ENCODE assay signal across 9 cellular contexts in genomic region chr2:27306657-27307544, GRCh38. TPM values are rescaled to one million over a fixed set of nuclear protein-coding genes. Genes with fewer than 3 reads are reported as not detected.
A peak's percentile ranks its signal among the peaks of the same experiment; 100 is the strongest.
DNase-seq lines count a peak whose midpoint lies in the region; ATAC-seq and TF ChIP-seq lines count a peak whose summit lies in the region.
"Had no signal": no experiment of that assay in that cellular context is flagged by ENCODE, and none has a peak within 500 bp of the region (broad histone marks: within the 10 kb centered on the region; RNA-seq: fewer than 3 reads in every experiment).

No MANE protein-coding gene starts in this region.

- H3K9me3 ChIP-seq in ES-I3 (ENCODE audit: control insufficient read depth, insufficient read depth, low read length): no peaks in the 10 kb centered on the region
- no peaks in the 10 kb centered on the region for H3K9me3 ChIP-seq in SK-N-SH

- peak overlapping the region; percentile 35; the same call in 1 of the 2 replicates for H3K4me2 ChIP-seq in SK-N-SH

- no peaks in the 10 kb centered on the region for H3K9me3 Mint-ChIP-seq in dendritic cell treated with granulocyte-macrophage colony-stimulating factor and Interleukin-4, amounts not matched to agents 40 ng/mL and 50 ng/mL, for 4 days

- ATAC-seq in GM18502 (IDR thresholded peaks at IDR 0.05; ENCODE audit: poor library complexity, unreplicated experiment) (no peak), GM21390 (IDR thresholded peaks at IDR 0.05; ENCODE audit: unreplicated experiment) (no peak)

- peaks cover 10% of the 10 kb centered on the region; the same call in 1 of the 2 replicates for H4K20me1 ChIP-seq in SK-N-SH (ENCODE audit: insufficient read depth)

- DNase-seq in SK-N-SH: peak; percentile 75
- DNase-seq in posterior vena cava (ENCODE audit: low spot score): peak; percentile 82
- DNase-seq in DMS153 (lab: John Stamatoyannopoulos, UW): no peak
- no peak for DNase-seq in nucleus accumbens (lab: John Stamatoyannopoulos, UW)
- DNase-seq: NK-92 treated with Interleukin-12 subunit alpha and Interleukin-12 subunit beta, amount 100 ng/mL, for 24 hours had no signal

- no peaks in the 10 kb centered on the region; the same call in 1 of the 2 replicates for H3K4me1 ChIP-seq in ES-I3 (ENCODE audit: insufficient read depth, low read length)
- H3K4me1 ChIP-seq in SK-N-SH (ENCODE audit: control insufficient read depth in 1 of 2, insufficient read depth in 2 of 2, low read depth in 1 of 2, low read length in 1 of 2): peaks cover 0 to 18% of the 10 kb centered on the region in 2 experiments; a peak in 1 of 4 replicates

- H3F3A ChIP-seq in SK-N-SH (replicated peaks; ENCODE audit: insufficient read depth): peaks cover 4% of the 10 kb centered on the region

- H3K9ac ChIP-seq in ES-I3 (ENCODE audit: low read depth, low read length) (peak overlapping the region; percentile 29; the same call in 1 of the 2 replicates), SK-N-SH (no peak overlapping the region)

- no peaks in the 10 kb centered on the region for H3K79me2 ChIP-seq in SK-N-SH (ENCODE audit: insufficient read depth)

- H3K4me1 Mint-ChIP-seq in dendritic cell treated with granulocyte-macrophage colony-stimulating factor and Interleukin-4, amounts not matched to agents 40 ng/mL and 50 ng/mL, for 4 days (ENCODE audit: low read depth): peaks cover 15% of the 10 kb centered on the region

- WGBS in SK-N-SH (ENCODE audit: low lambda C conversion rate): 64% methylated on average over 53 of the region's 60 CpGs

- H3K4me3 Mint-ChIP-seq in dendritic cell treated with granulocyte-macrophage colony-stimulating factor and Interleukin-4, amounts not matched to agents 40 ng/mL and 50 ng/mL, for 4 days: peak overlapping the region; percentile 35

- no peaks in the 10 kb centered on the region for H3K9me2 ChIP-seq in SK-N-SH

- TF ChIP-seq EP300 in SK-N-SH (IDR thresholded peaks at IDR 0.05; ENCODE audit: borderline replicate concordance in 1 of 2, low read depth in 1 of 2, low read length in 1 of 2): no peak

- TF ChIP-seq CTCF in SK-N-SH (IDR thresholded peaks at IDR 0.05): no peak

- no peak overlapping the region for H3K27ac ChIP-seq in SK-N-SH (ENCODE audit: low read depth in 2 of 2, low read length in 1 of 2)

- H3K27ac Mint-ChIP-seq in dendritic cell treated with granulocyte-macrophage colony-stimulating factor and Interleukin-4, amounts not matched to agents 40 ng/mL and 50 ng/mL, for 4 days: peak overlapping the region; percentile 57

- no peak overlapping the region for H2AFZ ChIP-seq in SK-N-SH (ENCODE audit: low read depth)

- CTCF ChIA-PET in SK-N-SH (lab: Yijun Ruan, JAX): interaction anchor here (0.6 to 8.3 kb wide), 12 partner anchors 13 to 234 kb away, joined by 3 to 123 read pairs (median 5); partner anchors contain the start of genes EIF2B4 and SLC30A3

- H3K27me3 ChIP-seq in SK-N-SH (ENCODE audit: insufficient read depth): peaks cover 15% of the 10 kb centered on the region; the same call in 1 of the 2 replicates

- no peak for TF ChIP-seq RAD21 in SK-N-SH (IDR thresholded peaks at IDR 0.05; ENCODE audit: low read length)

- intact Hi-C loops in dendritic cell treated with granulocyte-macrophage colony-stimulating factor and Interleukin-4, amounts not matched to agents 40 ng/mL and 50 ng/mL, for 4 days (cut with micrococcal nuclease): no loop called here
- intact Hi-C loops in posterior vena cava (cut with DNase I): no loop called here

- no peak overlapping the region; a peak in 1 of 4 replicates for H3K4me3 ChIP-seq in SK-N-SH (ENCODE audit: low read depth in 2 of 2, low read length in 1 of 2)

- H3K27me3 Mint-ChIP-seq in dendritic cell treated with granulocyte-macrophage colony-stimulating factor and Interleukin-4, amounts not matched to agents 40 ng/mL and 50 ng/mL, for 4 days: peaks cover 46% of the 10 kb centered on the region

- peaks cover 42% of the 10 kb centered on the region for H3K36me3 Mint-ChIP-seq in dendritic cell treated with granulocyte-macrophage colony-stimulating factor and Interleukin-4, amounts not matched to agents 40 ng/mL and 50 ng/mL, for 4 days (ENCODE audit: low read depth)

- POLR2A ChIA-PET in SK-N-SH (lab: Yijun Ruan, JAX): interaction anchor here (0.6 to 1.7 kb wide), 3 partner anchors 15 to 146 kb away, joined by 4 to 5 read pairs (median 5); partner anchors contain the start of gene GTF3C2

- H3K36me3 ChIP-seq in ES-I3 (ENCODE audit: insufficient read depth, low read length) (no peaks in the 10 kb centered on the region), SK-N-SH (replicated peaks in 1 of 2; ENCODE audit: control insufficient read depth in 1 of 2, insufficient read depth in 2 of 2, low read length in 1 of 2) (peaks cover 4 to 5% of the 10 kb centered on the region in 2 experiments)

TF ChIP-seq in SK-N-SH, 30 proteins besides CTCF, POLR2A, EP300 and RAD21:
- TF ChIP-seq YY1 (IDR thresholded peaks at IDR 0.05; ENCODE audit: low read depth) (no peak), FOSL2 (IDR thresholded peaks at IDR 0.05; ENCODE audit: borderline replicate concordance, low read depth) (no peak), RCOR1 (IDR thresholded peaks at IDR 0.05; ENCODE audit: low read length) (no peak), ZBTB33 (IDR thresholded peaks at IDR 0.05; ENCODE audit: borderline replicate concordance, low read depth) (no peak), CHD2 (IDR thresholded peaks at IDR 0.05; ENCODE audit: low read length, partially characterized antibody) (no peak), RXRA (IDR thresholded peaks at IDR 0.05; ENCODE audit: borderline replicate concordance, low read depth) (no peak), NFIC (IDR thresholded peaks at IDR 0.05; ENCODE audit: borderline replicate concordance) (no peak), POLR2AphosphoS5 (IDR thresholded peaks at IDR 0.05; ENCODE audit: low read depth, low read length) (no peak), TCF12 (IDR thresholded peaks at IDR 0.05) (no peak), TAF1 (IDR thresholded peaks at IDR 0.05; ENCODE audit: borderline replicate concordance, low read depth, low read length) (no peak), SIN3A (IDR thresholded peaks at IDR 0.05; ENCODE audit: borderline replicate concordance, low read depth, low read length) (no peak)

RNA-seq across cellular contexts. Expression of gene UCN, which starts 1.3 kb away (rescaled TPM):
- polyA plus RNA-seq in SK-N-SH (2012; rRNA removed): 2.8 and 2.9 TPM in 2 replicates
- 0.66 and 0.90 TPM in 2 replicates for polyA plus RNA-seq in SK-N-SH (2012; cell fraction: cytosol; rRNA removed)
- polyA plus RNA-seq in SK-N-SH (2012; cell fraction: nucleus; rRNA removed): 21.6 and 37.2 TPM in 2 replicates
- 1 to 10 TPM in 1 of 2 donors, under 1 TPM in 1; 0.95 to 1.2 TPM for total RNA-seq in posterior vena cava

RNA-seq across cellular contexts. Expression of gene MPV17, which starts 16.0 kb away (rescaled TPM):
- polyA plus RNA-seq in SK-N-SH (2012; rRNA removed): 255 and 265 TPM in 2 replicates
- 202 and 227 TPM in 2 replicates for polyA plus RNA-seq in SK-N-SH (2012; cell fraction: cytosol; rRNA removed)
- 276 and 373 TPM in 2 replicates for polyA plus RNA-seq in SK-N-SH (2012; cell fraction: nucleus; rRNA removed)
- total RNA-seq in posterior vena cava: 10 to 100 TPM; 59.3 to 69.0 TPM

RNA-seq across cellular contexts. Expression of gene TRIM54, which starts 24.7 kb away (rescaled TPM):
- 0.28 and 0.36 TPM in 2 replicates for polyA plus RNA-seq in SK-N-SH (2012; rRNA removed)
- polyA plus RNA-seq in SK-N-SH (2012; cell fraction: cytosol; rRNA removed): 0.13 and 0.22 TPM in 2 replicates
- polyA plus RNA-seq in SK-N-SH (2012; cell fraction: nucleus; rRNA removed): 0.63 and 0.81 TPM in 2 replicates
- under 1 TPM; 0.32 to 0.52 TPM for total RNA-seq in posterior vena cava

RNA-seq across cellular contexts. Expression of gene DNAJC5G, which starts 31.7 kb away (rescaled TPM):
- 0.18 TPM in 1 of 2 replicates, not detected in the other for polyA plus RNA-seq in SK-N-SH (2012; rRNA removed)
- not detected in 2 replicates for polyA plus RNA-seq in SK-N-SH (2012; cell fraction: cytosol; rRNA removed)
- 0.11 and 0.13 TPM in 2 replicates for polyA plus RNA-seq in SK-N-SH (2012; cell fraction: nucleus; rRNA removed)
- total RNA-seq in posterior vena cava: 1 to 10 TPM in 1 of 2 donors, under 1 TPM in 1; 0.19 to 1.0 TPM

RNA-seq across cellular contexts. Expression of gene SLC30A3, which starts 44.1 kb away (rescaled TPM):
- 0.68 and 1.1 TPM in 2 replicates for polyA plus RNA-seq in SK-N-SH (2012; rRNA removed)
- 0.36 and 0.41 TPM in 2 replicates for polyA plus RNA-seq in SK-N-SH (2012; cell fraction: cytosol; rRNA removed)
- 1.4 and 1.5 TPM in 2 replicates for polyA plus RNA-seq in SK-N-SH (2012; cell fraction: nucleus; rRNA removed)
- total RNA-seq in posterior vena cava: 1 to 10 TPM in 1 of 2 donors, under 1 TPM in 1; 0.24 to 1.4 TPM

Comparison
In these comparisons a context has a peak if more than half of its experiments do, and no peak if none do; other contexts are left out.
1. DNase-seq: peak in SK-N-SH (single experiment) and posterior vena cava (single experiment); none in DMS153 (single experiment) and nucleus accumbens (0 of 56).